In genomic region chr7:130667593-130668257, GRCh38 we compare ENCODE assay signal across 8 cellular contexts. TPM values are rescaled to one million over a fixed set of nuclear protein-coding genes. Genes with fewer than 3 reads are reported as not detected.
DNase-seq lines count a peak whose midpoint lies in the region; ATAC-seq and TF ChIP-seq lines count a peak whose summit lies in the region.

No MANE protein-coding gene starts in this region.

- peak overlapping the region; percentile 71 for H2AFZ ChIP-seq in Loucy (ENCODE audit: low read length)

- H3K9me3 Mint-ChIP-seq in activated T-cell treated with anti-CD3 and anti-CD28 coated beads, Interleukin-2, amount 50 U/mL, for 24 hours = no peaks in the 10 kb centered on the region

- H3K36me3 Mint-ChIP-seq in activated T-cell treated with anti-CD3 and anti-CD28 coated beads, Interleukin-2, amount 50 U/mL, for 24 hours (ENCODE audit: low read depth) = peaks cover 20% of the 10 kb centered on the region

- TF ChIP-seq CTCF in Loucy (conservative IDR thresholded peaks at IDR 0.05; ENCODE audit: low read length) (no peak), body of pancreas (IDR thresholded peaks at IDR 0.05) (no peak), lower leg skin (IDR thresholded peaks at IDR 0.05) (no peak)

- H3K9me3 ChIP-seq in Loucy (ENCODE audit: insufficient read depth, low read depth, low read length) = no peaks in the 10 kb centered on the region
- no peaks in the 10 kb centered on the region for H3K9me3 ChIP-seq in body of pancreas

- no peaks in the 10 kb centered on the region for H3F3A ChIP-seq in Loucy (ENCODE audit: low read depth)

- peaks cover 4% of the 10 kb centered on the region; the same call in 1 of the 2 replicates for H3K79me2 ChIP-seq in Loucy (ENCODE audit: insufficient read depth, low read length)

- H3K9ac ChIP-seq in Loucy (ENCODE audit: low read depth, low read length, poor library complexity, severe bottlenecking) = peak overlapping the region; percentile 76

- peaks cover 23% of the 10 kb centered on the region for H3K4me1 ChIP-seq in Loucy (ENCODE audit: insufficient read depth, low read length, poor library complexity, severe bottlenecking)
- H3K4me1 ChIP-seq in body of pancreas = no peaks in the 10 kb centered on the region

- TF ChIP-seq POLR2A in body of pancreas (IDR thresholded peaks at IDR 0.05) (no peak), lower leg skin (IDR thresholded peaks at IDR 0.05) (no peak)

- ATAC-seq in body of pancreas = no peak

- intact Hi-C loops in body of pancreas (cut with DNase I) = no loop called here
- intact Hi-C loops in lower leg skin (cut with DNase I; ENCODE audit: low total_unique reads) = no loop called here

- no peaks in the 10 kb centered on the region for H3K27me3 Mint-ChIP-seq in activated T-cell treated with anti-CD3 and anti-CD28 coated beads, Interleukin-2, amount 50 U/mL, for 24 hours

- peak overlapping the region; percentile 84 for H3K4me3 Mint-ChIP-seq in activated T-cell treated with anti-CD3 and anti-CD28 coated beads, Interleukin-2, amount 50 U/mL, for 24 hours

- H3K36me3 ChIP-seq in Loucy (ENCODE audit: insufficient read depth, low read length) (no peaks in the 10 kb centered on the region), body of pancreas (replicated peaks in 1 of 2; ENCODE audit: insufficient read depth in 1 of 2, low read depth in 2 of 2) (no peaks in the 10 kb centered on the region)

- peak overlapping the region; percentile 80 for H3K4me2 ChIP-seq in Loucy (ENCODE audit: low read depth, low read length, poor library complexity, severe bottlenecking)

- no peak for DNase-seq in activated T-cell treated with anti-CD3 and anti-CD28 coated beads, Interleukin-2, amount 50 U/mL, for 24 hours
- DNase-seq in activated T-cell treated with anti-CD3 and anti-CD28 coated beads, Interleukin-2, amount 50 U/mL, for 1 hour = no peak
- DNase-seq in body of pancreas = peak in 1 of 4 donors; percentile 10
- no peak for DNase-seq in lower leg skin (ENCODE audit: low spot score in 2 of 2)
- DNase-seq in NCI-H1436 (lab: John Stamatoyannopoulos, UW) = no peak
- DNase-seq in 8988T = no peak

- H3K27me3 ChIP-seq in Loucy (ENCODE audit: insufficient read depth, low read length, poor library complexity, severe bottlenecking) = no peaks in the 10 kb centered on the region
- H3K27me3 ChIP-seq in body of pancreas = no peaks in the 10 kb centered on the region

- H3K27ac ChIP-seq in body of pancreas (peak overlapping the region in 3 of 4 donors; percentile 39 to 87 (median 78)), temporal lobe (ENCODE audit: low read depth, low read length) (peak overlapping the region; percentile 78)

- peak overlapping the region; percentile 78 for H3K4me3 ChIP-seq in Loucy (ENCODE audit: low read length, poor library complexity, severe bottlenecking)
- peak overlapping the region in 1 of 2 donors; percentile 91 for H3K4me3 ChIP-seq in body of pancreas
- H3K4me3 ChIP-seq in lower leg skin (ENCODE audit: low read depth, poor library complexity, severe bottlenecking) = peak overlapping the region; percentile 83

- peaks cover 19% of the 10 kb centered on the region for H3K4me1 Mint-ChIP-seq in activated T-cell treated with anti-CD3 and anti-CD28 coated beads, Interleukin-2, amount 50 U/mL, for 24 hours (ENCODE audit: low read depth)

- H3K9me2 ChIP-seq in Loucy (replicated peaks; ENCODE audit: low read depth, low read length) = no peaks in the 10 kb centered on the region

- peak overlapping the region; percentile 3 for H3K27ac Mint-ChIP-seq in activated T-cell treated with anti-CD3 and anti-CD28 coated beads, Interleukin-2, amount 50 U/mL, for 24 hours

- no peaks in the 10 kb centered on the region for H4K20me1 ChIP-seq in Loucy (ENCODE audit: insufficient read depth, low read length, poor library complexity, severe bottlenecking)

- WGBS in body of pancreas, 2 donors = 10 to 13% methylated on average over 15 to 19 of the region's 19 CpGs
- WGBS in lower leg skin, 2 donors = 5 to 9% methylated on average over 19 of the region's 19 CpGs

RNA-seq across cellular contexts. Expression of gene COPG2, which starts 0.8 kb away (rescaled TPM):
- total RNA-seq in body of pancreas (10 to 100 TPM; 12.5 to 14.5 TPM), lower leg skin (10 to 100 TPM; 19.9 to 25.9 (median 23.8) TPM), temporal lobe (45.5 TPM)

RNA-seq across cellular contexts. Expression of gene TSGA13, which starts 18.6 kb away (rescaled TPM):
- not detected for total RNA-seq in body of pancreas
- not detected for total RNA-seq in lower leg skin
- total RNA-seq in temporal lobe = not detected
